ENCODE assay signal across 8 cellular contexts in the genomic region with DNA sequence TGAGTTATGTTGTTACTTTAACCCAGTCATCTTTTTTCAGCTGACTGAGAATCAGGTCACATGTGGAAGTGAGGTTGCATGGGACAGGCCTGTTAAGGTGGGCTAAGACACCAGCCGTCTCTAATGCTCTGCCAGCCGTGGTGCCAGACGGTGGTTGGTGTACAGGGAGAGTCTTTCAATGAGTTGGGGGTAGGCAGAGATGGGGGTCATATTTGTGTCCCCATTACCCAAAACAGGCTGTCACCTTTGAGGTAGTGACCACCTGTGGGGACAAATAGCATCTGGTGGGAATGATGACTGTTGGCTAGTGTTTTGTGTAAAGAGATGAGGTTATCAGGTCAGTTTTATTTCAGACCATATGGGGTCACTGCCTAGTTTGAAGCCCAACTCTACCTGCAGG. TPM values are rescaled to one million over a fixed set of nuclear protein-coding genes. Genes with fewer than 3 reads are reported as not detected.
DNase-seq lines count a peak whose midpoint lies in the region; ATAC-seq, FAIRE-seq and TF ChIP-seq lines count a peak whose summit lies in the region.
"Had no signal": no experiment of that assay in that cellular context is flagged by ENCODE, and none has a peak within 500 bp of the region (broad histone marks: within the 10 kb centered on the region; RNA-seq: fewer than 3 reads in every experiment).

No MANE protein-coding gene starts in this region.

- CTCF ChIA-PET in endothelial cell of umbilical vein (lab: Charles Lee) = no interaction called here

- intact Hi-C loops in endothelial cell of umbilical vein (cut with micrococcal nuclease) = loop anchor here (10.0 kb wide), 1 partner anchor 970 kb away; a partner anchor contains a TSS

- H3K9me1 ChIP-seq in endothelial cell of umbilical vein (replicated peaks; ENCODE audit: control insufficient read depth, extremely low read depth, insufficient read depth, low read length) = no peaks in the 10 kb centered on the region

- in situ Hi-C loops in GM23248 (cut with MboI) (no loop called here), ACHN (cut with HindIII; ENCODE audit: low pct_ligation_motif_present, low pct_unique_long_range_greater_than_20kb, low sequenced_read_pairs) (no loop called here)

- POLR2A ChIA-PET in endothelial cell of umbilical vein (lab: Charles Lee) = interaction anchor here (0.9 to 1.6 kb wide), 2 partner anchors 8 to 571 kb away, joined by 3 to 6 read pairs; a partner anchor contains a TSS

- H3K9me2 ChIP-seq in GM23248 (ENCODE audit: insufficient read depth) = no peaks in the 10 kb centered on the region

- H3K36me3 ChIP-seq in GM23248 (ENCODE audit: low read depth) (peaks cover 46% of the 10 kb centered on the region), RWPE2 (ENCODE audit: low read depth) (peaks cover 64% of the 10 kb centered on the region), endothelial cell of umbilical vein (ENCODE audit: control insufficient read depth in 2 of 2, extremely low read depth in 1 of 2, insufficient read depth in 2 of 2, low read length in 2 of 2) (peaks cover 21 to 25% of the 10 kb centered on the region in 2 experiments)

- TF ChIP-seq CTCF in RWPE2 (IDR thresholded peaks at IDR 0.05; ENCODE audit: poor library complexity, severe bottlenecking) = no peak
- TF ChIP-seq CTCF in endothelial cell of umbilical vein (IDR thresholded peaks at IDR 0.05; ENCODE audit: extremely low read depth in 1 of 2, insufficient read depth in 1 of 2, low read depth in 1 of 2, low read length in 2 of 2) = no peak

- H3K4me2 ChIP-seq in GM23248 (ENCODE audit: unreplicated experiment) (peak overlapping the region; percentile 90), endothelial cell of umbilical vein (ENCODE audit: insufficient read depth, low read length) (peak overlapping the region; percentile 79)

- no peak for ATAC-seq in RWPE2 (ENCODE audit: low read depth)

- H3K9ac ChIP-seq in GM23248 = peak overlapping the region; percentile 96
- peak overlapping the region; percentile 90 for H3K9ac ChIP-seq in endothelial cell of umbilical vein (replicated peaks; ENCODE audit: extremely low read depth, insufficient read depth, low read length)

- no TSS peak for BruUV-seq in endothelial cell of umbilical vein (replicated peaks; lab: Mats Ljungman, UMichigan)

- H4K20me1 ChIP-seq in GM23248 (ENCODE audit: insufficient read depth) (peaks cover 20% of the 10 kb centered on the region), endothelial cell of umbilical vein (replicated peaks; ENCODE audit: control insufficient read depth, extremely low read depth, insufficient read depth, low read length) (no peaks in the 10 kb centered on the region)

- H3K9me3 ChIP-seq in GM23248 (ENCODE audit: low read depth) = no peaks in the 10 kb centered on the region
- H3K9me3 ChIP-seq in RWPE2 (ENCODE audit: severe bottlenecking) = no peaks in the 10 kb centered on the region
- no peaks in the 10 kb centered on the region for H3K9me3 ChIP-seq in endothelial cell of umbilical vein (replicated peaks; ENCODE audit: control insufficient read depth, insufficient read depth, low read length)

- H3K4me3 ChIP-seq in GM23248 (peak overlapping the region; percentile 87), RWPE2 (ENCODE audit: severe bottlenecking) (no peak overlapping the region), endothelial cell of umbilical vein (replicated peaks in 1 of 3; ENCODE audit: insufficient read depth in 1 of 3, low read depth in 1 of 3, low read length in 3 of 3) (peak overlapping the region in 1 of 3 experiments; percentile 78), skeletal muscle cell (ENCODE audit: low read depth, low read length) (peak overlapping the region; percentile 9)

- no peak overlapping the region for H2AFZ ChIP-seq in GM23248
- no peak overlapping the region for H2AFZ ChIP-seq in endothelial cell of umbilical vein (ENCODE audit: low read depth, low read length)

- peaks cover 19% of the 10 kb centered on the region for H3K4me1 ChIP-seq in GM23248 (ENCODE audit: insufficient read depth)
- H3K4me1 ChIP-seq in RWPE2 (ENCODE audit: insufficient read depth, poor library complexity, severe bottlenecking) = peaks cover 19% of the 10 kb centered on the region
- peaks cover 24% of the 10 kb centered on the region for H3K4me1 ChIP-seq in endothelial cell of umbilical vein (ENCODE audit: control insufficient read depth, extremely low read depth, insufficient read depth, low read length)

- H3K27ac ChIP-seq in GM23248 (0 out of 2 replicates have a peak overlapping the region, but pooled peaks have one; percentile 75), RWPE2 (ENCODE audit: poor library complexity, severe bottlenecking) (peak overlapping the region; percentile 56), endothelial cell of umbilical vein (ENCODE audit: insufficient read depth, low read depth, low read length) (no peak overlapping the region)

- FAIRE-seq in endothelial cell of umbilical vein (lab: Jason Lieb, UNC) (no peak), RCC 7860 (lab: Jason Lieb, UNC) (no peak)

- DNase-seq in GM23248 = no peak
- no peak for DNase-seq in RWPE2 (ENCODE audit: low spot score)
- no peak for DNase-seq in endothelial cell of umbilical vein (ENCODE audit: low read depth, low spot score)
- DNase-seq in skeletal muscle cell (ENCODE audit: low read depth) = no peak
- DNase-seq in NCI-H69 (lab: John Stamatoyannopoulos, UW) = no peak
- no peak for DNase-seq in ACHN
- DNase-seq in RCC 7860 (ENCODE audit: low spot score) = no peak
- DNase-seq: NCI-H526 had no signal

- H3K27me3 ChIP-seq in GM23248 (replicated peaks; ENCODE audit: insufficient read depth) = peaks cover 7% of the 10 kb centered on the region; the same call in 1 of the 2 replicates
- H3K27me3 ChIP-seq in RWPE2 (ENCODE audit: insufficient read depth, poor library complexity, severe bottlenecking) = peaks cover 10% of the 10 kb centered on the region
- H3K27me3 ChIP-seq in endothelial cell of umbilical vein (ENCODE audit: control insufficient read depth in 2 of 2, insufficient read depth in 2 of 2, low read length in 2 of 2) = peaks cover 8 to 14% of the 10 kb centered on the region in 2 experiments

- H3F3A ChIP-seq in GM23248 (ENCODE audit: insufficient read depth) = peaks cover 54% of the 10 kb centered on the region

- H3K79me2 ChIP-seq in GM23248 (ENCODE audit: insufficient read depth) (peaks cover 56% of the 10 kb centered on the region), endothelial cell of umbilical vein (ENCODE audit: control insufficient read depth, insufficient read depth, low read length) (peaks cover 48% of the 10 kb centered on the region)

- dilution Hi-C loops in endothelial cell of umbilical vein (cut with MboI; ENCODE audit: extremely low pct_ligation_motif_present, low sequenced_read_pairs) = no loop called here

- TF ChIP-seq POLR2A in endothelial cell of umbilical vein (IDR thresholded peaks at IDR 0.05; ENCODE audit: low read depth, low read length) = no peak

- 86 to 100% methylated on average over 3 of the region's 3 CpGs for WGBS in GM23248 (ENCODE audit: low coverage in 1 of 2, low lambda C conversion rate in 2 of 2, missing lambda C conversion rate in 2 of 2), 2 experiments

TF ChIP-seq in endothelial cell of umbilical vein, 7 proteins besides CTCF, POLR2A, EP300 and RAD21:
- TF ChIP-seq EZH2 (IDR thresholded peaks at IDR 0.05; ENCODE audit: borderline replicate concordance, low read depth, low read length, severe bottlenecking) (no peak), FOS (IDR thresholded peaks at IDR 0.05; ENCODE audit: borderline replicate concordance, insufficient read depth, low read length) (no peak), JUN (IDR thresholded peaks at IDR 0.05; ENCODE audit: borderline replicate concordance, insufficient read depth, insufficient read length, low read depth) (no peak), POLR2AphosphoS5 (IDR thresholded peaks at IDR 0.05; ENCODE audit: insufficient read depth, low read depth, low read length) (peak; percentile 16), MYC (IDR thresholded peaks at IDR 0.05; ENCODE audit: low read depth, low read length) (no peak), GATA2 (IDR thresholded peaks at IDR 0.05; ENCODE audit: insufficient read depth, insufficient read length, low read depth, low read length) (no peak)
- TF ChIP-seq, protein P1, sequence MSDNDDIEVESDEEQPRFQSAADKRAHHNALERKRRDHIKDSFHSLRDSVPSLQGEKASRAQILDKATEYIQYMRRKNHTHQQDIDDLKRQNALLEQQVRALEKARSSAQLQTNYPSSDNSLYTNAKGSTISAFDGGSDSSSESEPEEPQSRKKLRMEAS (IDR thresholded peaks at IDR 0.05; ENCODE audit: insufficient read depth, insufficient read length) = no peak
TF ChIP-seq in endothelial cell of umbilical vein: peak in this region for 1.

RNA-seq across cellular contexts. Expression of a gene that starts 1.8 kb away (rescaled TPM):
- total RNA-seq in GM23248 (2014; rRNA removed; shearing (Covaris generic)) = 87.6 and 176 TPM in 2 replicates
- polyA plus RNA-seq in GM23248 (2016; fragmentation: Nextera tagmentation; extraction: Ambion mirVana) = 986 and 999 TPM in 2 replicates
- 1,006 and 1,060 TPM in 2 replicates for total RNA-seq in endothelial cell of umbilical vein
- 256 and 366 TPM in 2 replicates for polyA plus RNA-seq in endothelial cell of umbilical vein
- polyA plus RNA-seq in endothelial cell of umbilical vein (2011; cell fraction: cytosol; rRNA removed) = 1,088 and 1,625 TPM in 2 replicates
- 326 and 795 TPM in 2 replicates for polyA plus RNA-seq in endothelial cell of umbilical vein (2011; cell fraction: nucleus; rRNA removed)
- polyA plus RNA-seq in endothelial cell of umbilical vein (2012) = 3,629 and 5,153 TPM in 2 replicates
- polyA minus RNA-seq in endothelial cell of umbilical vein = 668 and 715 TPM in 2 replicates
- polyA minus RNA-seq in endothelial cell of umbilical vein (2011; cell fraction: cytosol; rRNA and poly(A)+ RNA removed) = 605 TPM
- polyA minus RNA-seq in endothelial cell of umbilical vein (2011; cell fraction: nucleus; rRNA and poly(A)+ RNA removed) = 71.9 and 123 TPM in 2 replicates

RNA-seq across cellular contexts. Expression of a gene that starts 8.1 kb away (rescaled TPM):
- total RNA-seq in GM23248 (2014; rRNA removed; shearing (Covaris generic)) = 2.4 TPM in 1 of 2 replicates, not detected in the other
- 0.19 and 0.38 TPM in 2 replicates for polyA plus RNA-seq in GM23248 (2016; fragmentation: Nextera tagmentation; extraction: Ambion mirVana)
- 0.75 and 1.1 TPM in 2 replicates for total RNA-seq in endothelial cell of umbilical vein
- polyA plus RNA-seq in endothelial cell of umbilical vein = 1.7 and 2.0 TPM in 2 replicates
- 1.1 TPM in 2 replicates for polyA plus RNA-seq in endothelial cell of umbilical vein (2011; cell fraction: cytosol; rRNA removed)
- polyA plus RNA-seq in endothelial cell of umbilical vein (2011; cell fraction: nucleus; rRNA removed) = 1.7 and 1.8 TPM in 2 replicates
- polyA plus RNA-seq in endothelial cell of umbilical vein (2012) = 1.5 and 2.2 TPM in 2 replicates
- polyA minus RNA-seq in endothelial cell of umbilical vein = 0.63 and 3.4 TPM in 2 replicates
- not detected for polyA minus RNA-seq in endothelial cell of umbilical vein (2011; cell fraction: cytosol; rRNA and poly(A)+ RNA removed)
- 0.38 and 0.96 TPM in 2 replicates for polyA minus RNA-seq in endothelial cell of umbilical vein (2011; cell fraction: nucleus; rRNA and poly(A)+ RNA removed)
